Comparison of ENCODE assay signal across 1 cellular context in the genomic region with DNA sequence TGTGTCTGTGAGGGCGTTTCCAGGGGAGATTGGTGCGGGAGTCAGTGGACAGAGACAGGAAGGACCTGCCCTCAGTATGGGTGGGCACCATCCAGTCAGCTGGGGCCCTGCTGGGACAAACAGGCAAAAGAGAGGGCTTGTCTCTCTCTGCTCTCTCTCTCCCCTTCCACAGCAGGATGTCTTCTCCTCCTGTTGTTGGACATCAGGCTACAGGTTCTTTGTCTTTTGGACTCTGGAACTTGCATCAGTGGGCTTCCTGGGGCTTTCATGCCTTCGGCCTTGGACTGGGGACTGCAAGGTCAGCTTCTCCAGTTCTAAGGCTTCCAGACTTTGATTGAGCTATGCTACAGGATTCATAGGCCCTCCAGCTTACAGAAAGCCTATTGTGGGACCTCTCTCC.
TF ChIP-seq lines count a peak whose summit lies in the region.

No MANE protein-coding gene starts in this region.

TF ChIP-seq in HepG2, 621 proteins besides CTCF, POLR2A, EP300 and RAD21 (continued from another document and continues in another):
- TF ChIP-seq ZNF329 (CRISPR knock-in tag; IDR thresholded peaks at IDR 0.05; ENCODE audit: low read depth) (no peak), SOX6 (IDR thresholded peaks at IDR 0.05) (no peak), SOX6 (CRISPR knock-in tag; IDR thresholded peaks at IDR 0.05) (peak; percentile 94), FIP1L1 (IDR thresholded peaks at IDR 0.05; ENCODE audit: borderline replicate concordance, insufficient read depth, low read depth, low read length) (no peak), HNF4A (CRISPR knock-in tag; IDR thresholded peaks at IDR 0.05) (peak; percentile 99), LCORL (IDR thresholded peaks at IDR 0.05) (no peak), LCORL (CRISPR knock-in tag; IDR thresholded peaks at IDR 0.05) (peak; percentile 57; the same call in 1 of the 2 replicates), MED8 (CRISPR knock-in tag; IDR thresholded peaks at IDR 0.05; ENCODE audit: insufficient replicate concordance) (no peak), KAT7 (CRISPR knock-in tag; IDR thresholded peaks at IDR 0.05; ENCODE audit: borderline replicate concordance) (no peak), TEAD3 (CRISPR knock-in tag; optimal IDR thresholded peaks at IDR 0.05; ENCODE audit: borderline replicate concordance) (peak; percentile 79), KMT2B (CRISPR knock-in tag; IDR thresholded peaks at IDR 0.05) (peak; percentile 48; the same call in 1 of the 2 replicates), MYC (CRISPR knock-in tag; IDR thresholded peaks at IDR 0.05; ENCODE audit: borderline replicate concordance) (no peak; the same call in 1 of the 2 replicates), SIN3B (IDR thresholded peaks at IDR 0.05; ENCODE audit: low read length) (no peak), FOXP1 (IDR thresholded peaks at IDR 0.05) (no peak), FOXP1 (CRISPR knock-in tag; IDR thresholded peaks at IDR 0.05) (peak; percentile 60), CREM (IDR thresholded peaks at IDR 0.05) (peak; percentile 68; the same call in 1 of the 2 replicates), CREM (CRISPR knock-in tag; IDR thresholded peaks at IDR 0.05) (no peak), ZNF563 (CRISPR knock-in tag; IDR thresholded peaks at IDR 0.05) (no peak), FOXO1 (CRISPR knock-in tag; IDR thresholded peaks at IDR 0.05) (peak; percentile 77), HMG20A (CRISPR knock-in tag; IDR thresholded peaks at IDR 0.05; ENCODE audit: borderline replicate concordance) (peak; percentile 81; the same call in 1 of the 2 replicates), ELF1 (CRISPR knock-in tag; IDR thresholded peaks at IDR 0.05) (peak; percentile 39; the same call in 1 of the 2 replicates), AGO1 (IDR thresholded peaks at IDR 0.05; ENCODE audit: low read depth, low read length, poor library complexity, severe bottlenecking) (no peak), ZFP62 (CRISPR knock-in tag; IDR thresholded peaks at IDR 0.05) (no peak), HMG20B (CRISPR knock-in tag; conservative IDR thresholded peaks at IDR 0.05) (no peak), ZNF619 (CRISPR knock-in tag; IDR thresholded peaks at IDR 0.05) (no peak), FOSL1 (CRISPR knock-in tag; IDR thresholded peaks at IDR 0.05; ENCODE audit: borderline replicate concordance) (no peak), XBP1 (CRISPR knock-in tag; IDR thresholded peaks at IDR 0.05) (no peak), HDAC6 (IDR thresholded peaks at IDR 0.05; ENCODE audit: low read depth, low read length) (no peak), GABPB1 (CRISPR knock-in tag; IDR thresholded peaks at IDR 0.05) (peak; percentile 32; the same call in 1 of the 2 replicates), ZNF562 (CRISPR knock-in tag; IDR thresholded peaks at IDR 0.05; ENCODE audit: borderline replicate concordance) (no peak), KDM5A (IDR thresholded peaks at IDR 0.05; ENCODE audit: borderline replicate concordance, low read length) (no peak), ZNF260 (CRISPR knock-in tag; IDR thresholded peaks at IDR 0.05; ENCODE audit: borderline replicate concordance, low read depth) (no peak), DR1 (CRISPR knock-in tag; IDR thresholded peaks at IDR 0.05) (no peak), SOX5 (CRISPR knock-in tag; IDR thresholded peaks at IDR 0.05; ENCODE audit: borderline replicate concordance) (peak; percentile 87; the same call in 1 of the 2 replicates), SOX13 (IDR thresholded peaks at IDR 0.05) (no peak), SOX13 (CRISPR knock-in tag; conservative IDR thresholded peaks at IDR 0.05 in 1 of 2, IDR thresholded peaks at IDR 0.05 in 1 of 2) (peak in 1 of 2 experiments; percentile 93; a peak in 2 of 4 replicates), HIVEP1 (CRISPR knock-in tag; IDR thresholded peaks at IDR 0.05) (no peak), ZNF10 (CRISPR knock-in tag; IDR thresholded peaks at IDR 0.05; ENCODE audit: borderline replicate concordance, low read depth) (no peak), YEATS2 (CRISPR knock-in tag; IDR thresholded peaks at IDR 0.05; ENCODE audit: borderline replicate concordance) (peak; percentile 53; the same call in 1 of the 2 replicates), ZNF468 (CRISPR knock-in tag; IDR thresholded peaks at IDR 0.05) (no peak), ZNF709 (CRISPR knock-in tag; IDR thresholded peaks at IDR 0.05) (no peak), MAFK (conservative IDR thresholded peaks at IDR 0.05 in 1 of 2, IDR thresholded peaks at IDR 0.05 in 1 of 2; ENCODE audit: low read length in 2 of 2) (peak; percentile 5 to 50; a peak in 2 of 4 replicates), ZNF205 (CRISPR knock-in tag; IDR thresholded peaks at IDR 0.05) (no peak), CC2D1A (CRISPR knock-in tag; IDR thresholded peaks at IDR 0.05) (no peak), ZNF766 (CRISPR knock-in tag; IDR thresholded peaks at IDR 0.05; ENCODE audit: borderline replicate concordance) (0 out of 2 replicates have a peak, but pooled peaks have one; percentile 30)
- TF ChIP-seq, protein P1, sequence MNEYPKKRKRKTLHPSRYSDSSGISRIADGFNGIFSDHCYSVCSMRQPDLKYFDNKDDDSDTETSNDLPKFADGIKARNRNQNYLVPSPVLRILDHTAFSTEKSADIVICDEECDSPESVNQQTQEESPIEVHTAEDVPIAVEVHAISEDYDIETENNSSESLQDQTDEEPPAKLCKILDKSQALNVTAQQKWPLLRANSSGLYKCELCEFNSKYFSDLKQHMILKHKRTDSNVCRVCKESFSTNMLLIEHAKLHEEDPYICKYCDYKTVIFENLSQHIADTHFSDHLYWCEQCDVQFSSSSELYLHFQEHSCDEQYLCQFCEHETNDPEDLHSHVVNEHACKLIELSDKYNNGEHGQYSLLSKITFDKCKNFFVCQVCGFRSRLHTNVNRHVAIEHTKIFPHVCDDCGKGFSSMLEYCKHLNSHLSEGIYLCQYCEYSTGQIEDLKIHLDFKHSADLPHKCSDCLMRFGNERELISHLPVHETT (CRISPR knock-in tag; conservative IDR thresholded peaks at IDR 0.05) = 0 out of 2 replicates have a peak, but pooled peaks have one; percentile 63
- TF ChIP-seq, protein P2, sequence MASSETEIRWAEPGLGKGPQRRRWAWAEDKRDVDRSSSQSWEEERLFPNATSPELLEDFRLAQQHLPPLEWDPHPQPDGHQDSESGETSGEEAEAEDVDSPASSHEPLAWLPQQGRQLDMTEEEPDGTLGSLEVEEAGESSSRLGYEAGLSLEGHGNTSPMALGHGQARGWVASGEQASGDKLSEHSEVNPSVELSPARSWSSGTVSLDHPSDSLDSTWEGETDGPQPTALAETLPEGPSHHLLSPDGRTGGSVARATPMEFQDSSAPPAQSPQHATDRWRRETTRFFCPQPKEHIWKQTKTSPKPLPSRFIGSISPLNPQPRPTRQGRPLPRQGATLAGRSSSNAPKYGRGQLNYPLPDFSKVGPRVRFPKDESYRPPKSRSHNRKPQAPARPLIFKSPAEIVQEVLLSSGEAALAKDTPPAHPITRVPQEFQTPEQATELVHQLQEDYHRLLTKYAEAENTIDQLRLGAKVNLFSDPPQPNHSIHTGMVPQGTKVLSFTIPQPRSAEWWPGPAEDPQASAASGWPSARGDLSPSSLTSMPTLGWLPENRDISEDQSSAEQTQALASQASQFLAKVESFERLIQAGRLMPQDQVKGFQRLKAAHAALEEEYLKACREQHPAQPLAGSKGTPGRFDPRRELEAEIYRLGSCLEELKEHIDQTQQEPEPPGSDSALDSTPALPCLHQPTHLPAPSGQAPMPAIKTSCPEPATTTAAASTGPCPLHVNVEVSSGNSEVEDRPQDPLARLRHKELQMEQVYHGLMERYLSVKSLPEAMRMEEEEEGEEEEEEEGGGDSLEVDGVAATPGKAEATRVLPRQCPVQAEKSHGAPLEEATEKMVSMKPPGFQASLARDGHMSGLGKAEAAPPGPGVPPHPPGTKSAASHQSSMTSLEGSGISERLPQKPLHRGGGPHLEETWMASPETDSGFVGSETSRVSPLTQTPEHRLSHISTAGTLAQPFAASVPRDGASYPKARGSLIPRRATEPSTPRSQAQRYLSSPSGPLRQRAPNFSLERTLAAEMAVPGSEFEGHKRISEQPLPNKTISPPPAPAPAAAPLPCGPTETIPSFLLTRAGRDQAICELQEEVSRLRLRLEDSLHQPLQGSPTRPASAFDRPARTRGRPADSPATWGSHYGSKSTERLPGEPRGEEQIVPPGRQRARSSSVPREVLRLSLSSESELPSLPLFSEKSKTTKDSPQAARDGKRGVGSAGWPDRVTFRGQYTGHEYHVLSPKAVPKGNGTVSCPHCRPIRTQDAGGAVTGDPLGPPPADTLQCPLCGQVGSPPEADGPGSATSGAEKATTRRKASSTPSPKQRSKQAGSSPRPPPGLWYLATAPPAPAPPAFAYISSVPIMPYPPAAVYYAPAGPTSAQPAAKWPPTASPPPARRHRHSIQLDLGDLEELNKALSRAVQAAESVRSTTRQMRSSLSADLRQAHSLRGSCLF (CRISPR knock-in tag; IDR thresholded peaks at IDR 0.05; ENCODE audit: borderline replicate concordance) = no peak
- TF ChIP-seq, protein P3, sequence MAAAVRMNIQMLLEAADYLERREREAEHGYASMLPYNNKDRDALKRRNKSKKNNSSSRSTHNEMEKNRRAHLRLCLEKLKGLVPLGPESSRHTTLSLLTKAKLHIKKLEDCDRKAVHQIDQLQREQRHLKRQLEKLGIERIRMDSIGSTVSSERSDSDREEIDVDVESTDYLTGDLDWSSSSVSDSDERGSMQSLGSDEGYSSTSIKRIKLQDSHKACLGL (CRISPR knock-in tag; IDR thresholded peaks at IDR 0.05) = no peak
- TF ChIP-seq, protein P4, sequence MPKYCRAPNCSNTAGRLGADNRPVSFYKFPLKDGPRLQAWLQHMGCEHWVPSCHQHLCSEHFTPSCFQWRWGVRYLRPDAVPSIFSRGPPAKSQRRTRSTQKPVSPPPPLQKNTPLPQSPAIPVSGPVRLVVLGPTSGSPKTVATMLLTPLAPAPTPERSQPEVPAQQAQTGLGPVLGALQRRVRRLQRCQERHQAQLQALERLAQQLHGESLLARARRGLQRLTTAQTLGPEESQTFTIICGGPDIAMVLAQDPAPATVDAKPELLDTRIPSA (CRISPR knock-in tag; IDR thresholded peaks at IDR 0.05; ENCODE audit: borderline replicate concordance) = no peak
- TF ChIP-seq, protein P5, sequence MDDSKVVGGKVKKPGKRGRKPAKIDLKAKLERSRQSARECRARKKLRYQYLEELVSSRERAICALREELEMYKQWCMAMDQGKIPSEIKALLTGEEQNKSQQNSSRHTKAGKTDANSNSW (CRISPR knock-in tag; IDR thresholded peaks at IDR 0.05; ENCODE audit: borderline replicate concordance) = no peak
- TF ChIP-seq, protein P6, sequence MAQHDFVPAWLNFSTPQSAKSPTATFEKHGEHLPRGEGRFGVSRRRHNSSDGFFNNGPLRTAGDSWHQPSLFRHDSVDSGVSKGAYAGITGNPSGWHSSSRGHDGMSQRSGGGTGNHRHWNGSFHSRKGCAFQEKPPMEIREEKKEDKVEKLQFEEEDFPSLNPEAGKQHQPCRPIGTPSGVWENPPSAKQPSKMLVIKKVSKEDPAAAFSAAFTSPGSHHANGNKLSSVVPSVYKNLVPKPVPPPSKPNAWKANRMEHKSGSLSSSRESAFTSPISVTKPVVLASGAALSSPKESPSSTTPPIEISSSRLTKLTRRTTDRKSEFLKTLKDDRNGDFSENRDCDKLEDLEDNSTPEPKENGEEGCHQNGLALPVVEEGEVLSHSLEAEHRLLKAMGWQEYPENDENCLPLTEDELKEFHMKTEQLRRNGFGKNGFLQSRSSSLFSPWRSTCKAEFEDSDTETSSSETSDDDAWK (CRISPR knock-in tag; IDR thresholded peaks at IDR 0.05) = no peak
- TF ChIP-seq, protein P7, sequence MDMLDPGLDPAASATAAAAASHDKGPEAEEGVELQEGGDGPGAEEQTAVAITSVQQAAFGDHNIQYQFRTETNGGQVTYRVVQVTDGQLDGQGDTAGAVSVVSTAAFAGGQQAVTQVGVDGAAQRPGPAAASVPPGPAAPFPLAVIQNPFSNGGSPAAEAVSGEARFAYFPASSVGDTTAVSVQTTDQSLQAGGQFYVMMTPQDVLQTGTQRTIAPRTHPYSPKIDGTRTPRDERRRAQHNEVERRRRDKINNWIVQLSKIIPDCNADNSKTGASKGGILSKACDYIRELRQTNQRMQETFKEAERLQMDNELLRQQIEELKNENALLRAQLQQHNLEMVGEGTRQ (IDR thresholded peaks at IDR 0.05; ENCODE audit: low read depth, low read length) = no peak
- TF ChIP-seq, protein P7 (CRISPR knock-in tag; IDR thresholded peaks at IDR 0.05; ENCODE audit: borderline replicate concordance) = no peak
- TF ChIP-seq, protein P8, sequence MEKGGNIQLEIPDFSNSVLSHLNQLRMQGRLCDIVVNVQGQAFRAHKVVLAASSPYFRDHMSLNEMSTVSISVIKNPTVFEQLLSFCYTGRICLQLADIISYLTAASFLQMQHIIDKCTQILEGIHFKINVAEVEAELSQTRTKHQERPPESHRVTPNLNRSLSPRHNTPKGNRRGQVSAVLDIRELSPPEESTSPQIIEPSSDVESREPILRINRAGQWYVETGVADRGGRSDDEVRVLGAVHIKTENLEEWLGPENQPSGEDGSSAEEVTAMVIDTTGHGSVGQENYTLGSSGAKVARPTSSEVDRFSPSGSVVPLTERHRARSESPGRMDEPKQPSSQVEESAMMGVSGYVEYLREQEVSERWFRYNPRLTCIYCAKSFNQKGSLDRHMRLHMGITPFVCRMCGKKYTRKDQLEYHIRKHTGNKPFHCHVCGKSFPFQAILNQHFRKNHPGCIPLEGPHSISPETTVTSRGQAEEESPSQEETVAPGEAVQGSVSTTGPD (CRISPR knock-in tag; IDR thresholded peaks at IDR 0.05) = no peak
- TF ChIP-seq, protein P9, sequence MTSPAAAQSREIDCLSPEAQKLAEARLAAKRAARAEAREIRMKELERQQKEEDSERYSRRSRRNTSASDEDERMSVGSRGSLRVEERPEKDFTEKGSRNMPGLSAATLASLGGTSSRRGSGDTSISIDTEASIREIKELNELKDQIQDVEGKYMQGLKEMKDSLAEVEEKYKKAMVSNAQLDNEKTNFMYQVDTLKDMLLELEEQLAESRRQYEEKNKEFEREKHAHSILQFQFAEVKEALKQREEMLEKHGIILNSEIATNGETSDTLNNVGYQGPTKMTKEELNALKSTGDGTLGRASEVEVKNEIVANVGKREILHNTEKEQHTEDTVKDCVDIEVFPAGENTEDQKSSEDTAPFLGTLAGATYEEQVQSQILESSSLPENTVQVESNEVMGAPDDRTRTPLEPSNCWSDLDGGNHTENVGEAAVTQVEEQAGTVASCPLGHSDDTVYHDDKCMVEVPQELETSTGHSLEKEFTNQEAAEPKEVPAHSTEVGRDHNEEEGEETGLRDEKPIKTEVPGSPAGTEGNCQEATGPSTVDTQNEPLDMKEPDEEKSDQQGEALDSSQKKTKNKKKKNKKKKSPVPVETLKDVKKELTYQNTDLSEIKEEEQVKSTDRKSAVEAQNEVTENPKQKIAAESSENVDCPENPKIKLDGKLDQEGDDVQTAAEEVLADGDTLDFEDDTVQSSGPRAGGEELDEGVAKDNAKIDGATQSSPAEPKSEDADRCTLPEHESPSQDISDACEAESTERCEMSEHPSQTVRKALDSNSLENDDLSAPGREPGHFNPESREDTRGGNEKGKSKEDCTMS (CRISPR knock-in tag; conservative IDR thresholded peaks at IDR 0.05) = no peak
